Comparison of ENCODE assay signal across 11 cellular contexts in the genomic region with DNA sequence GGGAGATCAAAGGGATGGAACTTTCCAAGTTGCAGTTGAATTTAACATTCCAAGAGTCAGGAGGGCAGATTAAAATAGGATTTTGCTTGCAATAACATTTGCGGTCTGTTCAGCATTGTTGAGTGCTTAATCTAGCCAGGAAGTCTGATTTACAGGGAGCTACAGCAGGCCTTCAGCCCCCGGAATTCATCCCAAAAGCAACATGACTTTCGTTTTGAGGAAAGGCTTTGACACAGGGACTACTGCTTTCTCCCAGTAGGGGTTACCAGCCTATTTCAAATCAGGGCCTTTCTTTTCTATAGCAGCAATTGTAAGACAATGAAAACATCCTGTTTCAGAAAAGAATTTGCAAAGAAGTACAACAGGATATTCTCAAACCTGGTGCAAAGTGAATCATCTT.
A peak's percentile ranks its signal among the peaks of the same experiment; 100 is the strongest.
DNase-seq lines count a peak whose midpoint lies in the region; ATAC-seq, FAIRE-seq and TF ChIP-seq lines count a peak whose summit lies in the region.
"Had no signal": no experiment of that assay in that cellular context is flagged by ENCODE, and none has a peak within 500 bp of the region (broad histone marks: within the 10 kb centered on the region; RNA-seq: fewer than 3 reads in every experiment).

No MANE protein-coding gene starts in this region.

- no peak for TF ChIP-seq POLR2A in breast epithelium (IDR thresholded peaks at IDR 0.05)

- peak overlapping the region; percentile 83 for H3K4me3 Mint-ChIP-seq in HFFc6
- no peak overlapping the region for H3K4me3 Mint-ChIP-seq in activated T-helper 1 cell treated with anti-CD3 and anti-CD28 coated beads, Interleukin-12 subunit alpha, Interleukin-12 subunit beta, Interleukin-2, Interleukin-4 antibody, amounts not matched to agents 30 ng/mL and 10 ng/mL and 1 ng/mL, durations not matched to agents 14 hours and 24 hours and 36 hours

- H3K36me3 ChIP-seq in breast epithelium, result no peaks in the 10 kb centered on the region
- H3K36me3 ChIP-seq in keratinocyte (ENCODE audit: control insufficient read depth in 2 of 2, extremely low read depth in 1 of 2, insufficient read depth in 2 of 2, low read length in 2 of 2), result no peaks in the 10 kb centered on the region
- peaks cover 0 to under 1% (median 0%) of the 10 kb centered on the region in 5 donors for H3K36me3 ChIP-seq in subcutaneous abdominal adipose tissue (ENCODE audit: control insufficient read depth in 5 of 5, insufficient read depth in 5 of 5, low read length in 5 of 5)

- no peaks in the 10 kb centered on the region for H3K4me1 ChIP-seq in breast epithelium
- peaks cover 40% of the 10 kb centered on the region for H3K4me1 ChIP-seq in keratinocyte (ENCODE audit: control insufficient read depth, extremely low read depth, insufficient read depth, low read length)
- H3K4me1 ChIP-seq in subcutaneous abdominal adipose tissue (ENCODE audit: control insufficient read depth in 5 of 5, insufficient read depth in 5 of 5, low read length in 5 of 5), result peaks cover 17 to 40% (median 23%) of the 10 kb centered on the region in 5 donors
- H3K4me1 ChIP-seq: parathyroid adenoma had no signal

- H3K9me3 ChIP-seq in breast epithelium, result no peaks in the 10 kb centered on the region
- no peaks in the 10 kb centered on the region for H3K9me3 ChIP-seq in keratinocyte (ENCODE audit: control insufficient read depth, low read depth, low read length)
- H3K9me3 ChIP-seq in subcutaneous abdominal adipose tissue (ENCODE audit: control insufficient read depth in 5 of 5, low read length in 5 of 5), result peaks cover 0 to 4% (median 0%) of the 10 kb centered on the region in 5 donors

- H3K9ac ChIP-seq in keratinocyte (ENCODE audit: control insufficient read depth, extremely low read depth, insufficient read depth, low read length) (peak overlapping the region; percentile 60), subcutaneous abdominal adipose tissue (ENCODE audit: low read length in 5 of 5) (peak overlapping the region in 1 of 5 donors; percentile 14)
- H3K9ac ChIP-seq: parathyroid adenoma had no signal

- no peaks in the 10 kb centered on the region for H4K20me1 ChIP-seq in keratinocyte (ENCODE audit: control insufficient read depth, extremely low read depth, insufficient read depth, low read length)

- H3K4me2 ChIP-seq in keratinocyte (ENCODE audit: control insufficient read depth, extremely low read depth, insufficient read depth, low read depth, low read length), result peak overlapping the region; percentile 80

- dilution Hi-C loops in keratinocyte (cut with MboI; ENCODE audit: extremely low pct_ligation_motif_present, low sequenced_read_pairs), result no loop called here

- H3K4me3 ChIP-seq in breast epithelium (peak overlapping the region in 1 of 3 donors; percentile 42), keratinocyte (ENCODE audit: control insufficient read depth in 2 of 3, extremely low read depth in 1 of 3, insufficient read depth in 2 of 3, low read depth in 1 of 3, low read length in 3 of 3) (no peak overlapping the region), subcutaneous abdominal adipose tissue (ENCODE audit: low read depth in 1 of 5, low read length in 5 of 5) (peak overlapping the region in 4 of 5 donors; percentile 18 to 51 (median 19))

- intact Hi-C loops in breast epithelium (cut with DNase I; ENCODE audit: low total_unique reads), result no loop called here
- intact Hi-C loops in activated T-helper 1 cell treated with anti-CD3 and anti-CD28 coated beads, Interleukin-12 subunit alpha, Interleukin-12 subunit beta, Interleukin-2, Interleukin-4 antibody, amounts not matched to agents 30 ng/mL and 10 ng/mL and 1 ng/mL, durations not matched to agents 14 hours and 24 hours and 36 hours (cut with micrococcal nuclease), result no loop called here

- DNase-seq in HFFc6, result peak; percentile 94
- DNase-seq in breast epithelium (ENCODE audit: low spot score in 2 of 2), result no peak
- no peak for DNase-seq in keratinocyte (ENCODE audit: low read depth, low spot score)
- DNase-seq in activated CD4-positive, alpha-beta T cell treated with anti-CD3 and anti-CD28 coated beads for 1 hour, result no peak
- DNase-seq in hippocampal formation (lab: John Stamatoyannopoulos, UW), result no peak
- DNase-seq in activated T-helper 1 cell treated with anti-CD3 and anti-CD28 coated beads, Interleukin-12 subunit alpha, Interleukin-12 subunit beta, Interleukin-2, Interleukin-4 antibody, amounts not matched to agents 30 ng/mL and 10 ng/mL and 1 ng/mL, durations not matched to agents 14 hours and 24 hours and 36 hours (ENCODE audit: low spot score), result no peak
- DNase-seq: NCI-H1105 treated with DMSO at 0.1 percent for 48 hours had no signal

- no peaks in the 10 kb centered on the region for H3K9me3 Mint-ChIP-seq in HFFc6
- H3K9me3 Mint-ChIP-seq in activated T-helper 1 cell treated with anti-CD3 and anti-CD28 coated beads, Interleukin-12 subunit alpha, Interleukin-12 subunit beta, Interleukin-2, Interleukin-4 antibody, amounts not matched to agents 30 ng/mL and 10 ng/mL and 1 ng/mL, durations not matched to agents 14 hours and 24 hours and 36 hours, result no peaks in the 10 kb centered on the region

- TF ChIP-seq CTCF in HFFc6 (IDR thresholded peaks at IDR 0.05), result peak; percentile 73
- TF ChIP-seq CTCF in breast epithelium (IDR thresholded peaks at IDR 0.05), result peak; percentile 40 to 49 (median 46)
- TF ChIP-seq CTCF in keratinocyte (optimal IDR thresholded peaks at IDR 0.05 in 1 of 3, IDR thresholded peaks at IDR 0.05 in 1 of 3, conservative IDR thresholded peaks at IDR 0.05 in 1 of 3; ENCODE audit: extremely low read depth in 1 of 3, insufficient read depth in 2 of 3, low read length in 3 of 3), result peak in 2 of 3 experiments; percentile 14 to 18

- no peak for FAIRE-seq in keratinocyte (lab: Jason Lieb, UNC)
- FAIRE-seq: GM19239 had no signal

- H3K4me1 Mint-ChIP-seq in HFFc6 (ENCODE audit: low read depth), result peaks cover 52% of the 10 kb centered on the region
- H3K4me1 Mint-ChIP-seq in activated T-helper 1 cell treated with anti-CD3 and anti-CD28 coated beads, Interleukin-12 subunit alpha, Interleukin-12 subunit beta, Interleukin-2, Interleukin-4 antibody, amounts not matched to agents 30 ng/mL and 10 ng/mL and 1 ng/mL, durations not matched to agents 14 hours and 24 hours and 36 hours (ENCODE audit: low read depth), result peaks cover 34% of the 10 kb centered on the region

- peak overlapping the region; percentile 92 for H3K27ac Mint-ChIP-seq in HFFc6
- H3K27ac Mint-ChIP-seq in activated T-helper 1 cell treated with anti-CD3 and anti-CD28 coated beads, Interleukin-12 subunit alpha, Interleukin-12 subunit beta, Interleukin-2, Interleukin-4 antibody, amounts not matched to agents 30 ng/mL and 10 ng/mL and 1 ng/mL, durations not matched to agents 14 hours and 24 hours and 36 hours, result no peak overlapping the region

- no peaks in the 10 kb centered on the region for H3K27me3 ChIP-seq in breast epithelium
- no peaks in the 10 kb centered on the region for H3K27me3 ChIP-seq in keratinocyte (ENCODE audit: control insufficient read depth, extremely low read depth, insufficient read depth, low read length)
- peaks cover 0 to 4% (median 0%) of the 10 kb centered on the region in 5 donors for H3K27me3 ChIP-seq in subcutaneous abdominal adipose tissue (ENCODE audit: control insufficient read depth in 5 of 5, insufficient read depth in 4 of 5, low read length in 5 of 5)

- H3K79me2 ChIP-seq in keratinocyte (ENCODE audit: control insufficient read depth, insufficient read depth, low read length), result no peaks in the 10 kb centered on the region
- H3K79me2 ChIP-seq: parathyroid adenoma had no signal

- H3K9me1 ChIP-seq in keratinocyte (ENCODE audit: control insufficient read depth, extremely low read depth, insufficient read depth, low read length), result no peaks in the 10 kb centered on the region

- H3K27ac ChIP-seq in breast epithelium, result peak overlapping the region; percentile 69 to 80
- H3K27ac ChIP-seq in keratinocyte (ENCODE audit: control insufficient read depth, insufficient read depth, low read length), result peak overlapping the region; percentile 87
- peak overlapping the region; percentile 73 for H3K27ac ChIP-seq in subcutaneous abdominal adipose tissue (ENCODE audit: low read depth, low read length)

- peaks cover 4% of the 10 kb centered on the region; the same call in 1 of the 2 replicates for H3K27me3 Mint-ChIP-seq in HFFc6 (ENCODE audit: insufficient read depth)
- H3K27me3 Mint-ChIP-seq in activated T-helper 1 cell treated with anti-CD3 and anti-CD28 coated beads, Interleukin-12 subunit alpha, Interleukin-12 subunit beta, Interleukin-2, Interleukin-4 antibody, amounts not matched to agents 30 ng/mL and 10 ng/mL and 1 ng/mL, durations not matched to agents 14 hours and 24 hours and 36 hours (ENCODE audit: insufficient read depth), result peaks cover 31% of the 10 kb centered on the region

- peak overlapping the region; percentile 14 for H2AFZ ChIP-seq in keratinocyte (ENCODE audit: control insufficient read depth, low read length)
- H2AFZ ChIP-seq: parathyroid adenoma had no signal

- no peaks in the 10 kb centered on the region for H3K36me3 Mint-ChIP-seq in HFFc6 (ENCODE audit: low read depth)
- no peaks in the 10 kb centered on the region for H3K36me3 Mint-ChIP-seq in activated T-helper 1 cell treated with anti-CD3 and anti-CD28 coated beads, Interleukin-12 subunit alpha, Interleukin-12 subunit beta, Interleukin-2, Interleukin-4 antibody, amounts not matched to agents 30 ng/mL and 10 ng/mL and 1 ng/mL, durations not matched to agents 14 hours and 24 hours and 36 hours (ENCODE audit: low read depth)

- ATAC-seq in HG03565 (IDR thresholded peaks at IDR 0.05; ENCODE audit: unreplicated experiment), result no peak

Comparison
In these comparisons a context has a peak if more than half of its experiments do, and no peak if none do; other contexts are left out.
1. CTCF ChIP-seq: peak in every context shown above with its lines; median percentile 73 in HFFc6; 46 in breast epithelium; 16 in keratinocyte.
2. H3K4me3 ChIP-seq: peak in subcutaneous abdominal adipose tissue (4 of 5); none in keratinocyte (0 of 3).
3. Peak in every context shown above with its lines, with median percentiles within 50 percentile points of each other: H3K27ac ChIP-seq.